ENCODE assay signal across 8 cellular contexts in the genomic region with DNA sequence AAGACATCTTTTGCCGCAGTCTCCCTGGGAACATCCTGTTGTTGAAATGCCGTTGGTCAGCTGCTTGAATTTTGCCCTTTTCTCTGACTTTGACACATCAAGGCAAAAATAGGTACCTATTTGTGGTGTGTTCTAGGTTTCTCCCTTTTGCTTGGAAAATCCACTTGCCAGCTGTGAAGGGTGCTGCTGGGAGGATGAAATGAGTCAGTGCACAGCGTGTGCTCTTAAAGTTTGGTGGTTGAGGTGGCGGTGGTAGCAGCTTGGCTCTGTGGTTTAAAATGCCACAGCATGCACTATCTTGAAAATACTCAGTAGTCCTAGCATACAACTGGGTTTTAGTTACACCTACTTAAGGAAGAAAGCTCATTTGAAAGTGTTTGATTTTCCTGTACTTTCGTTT.
DNase-seq lines count a peak whose midpoint lies in the region; ATAC-seq, FAIRE-seq and TF ChIP-seq lines count a peak whose summit lies in the region.

No MANE protein-coding gene starts in this region.

- H3K4me1 ChIP-seq in HEK293 (ENCODE audit: control insufficient read depth, insufficient read depth, low read length) (peaks cover 16% of the 10 kb centered on the region), GM12878 (ENCODE audit: control insufficient read depth, insufficient read depth, low read length) (peaks cover 41% of the 10 kb centered on the region)

- peak overlapping the region; percentile 5; the same call in 1 of the 2 replicates for H3K4me2 ChIP-seq in GM12878 (ENCODE audit: control insufficient read depth, insufficient read depth)

- peak overlapping the region; percentile 66 for H3K4me3 Mint-ChIP-seq in T-helper 17 cell
- no peak overlapping the region for H3K4me3 Mint-ChIP-seq in memory B cell

- intact Hi-C loops in GM12878 (cut with micrococcal nuclease; ENCODE audit: unreplicated experiment) = loop anchor here (1.0 kb wide), 1 partner anchor 15 kb away; no protein-coding TSS in a partner anchor

- H2AFZ ChIP-seq in GM12878 (ENCODE audit: control insufficient read depth, low read depth, low read length) = no peak overlapping the region

- no peak for TF ChIP-seq RAD21 in GM12878 (IDR thresholded peaks at IDR 0.05; ENCODE audit: insufficient read depth, low read depth, low read length)

- no TSS peak for BruUV-seq in GM12878 (replicated peaks; lab: Mats Ljungman, UMichigan)

- no peaks in the 10 kb centered on the region for H3K9me3 ChIP-seq in HEK293 (ENCODE audit: control insufficient read depth, insufficient read depth, low read depth, low read length)
- H3K9me3 ChIP-seq in T-helper 17 cell (ENCODE audit: control insufficient read depth, low read length, poor library complexity, severe bottlenecking) = no peaks in the 10 kb centered on the region
- H3K9me3 ChIP-seq in GM12878 (replicated peaks; ENCODE audit: control insufficient read depth, insufficient read depth, low read length) = peaks cover 4% of the 10 kb centered on the region; the same call in 2 of the 3 replicates

- no peaks in the 10 kb centered on the region for H3K9me3 Mint-ChIP-seq in memory B cell

- H3K36me3 Mint-ChIP-seq in T-helper 17 cell (ENCODE audit: low read depth) (peaks cover 3% of the 10 kb centered on the region), memory B cell (peaks cover 25% of the 10 kb centered on the region)

- TF ChIP-seq EP300 in GM12878 (IDR thresholded peaks at IDR 0.05; ENCODE audit: borderline replicate concordance in 1 of 2, control insufficient read depth in 1 of 2, low read depth in 2 of 2, low read length in 2 of 2) = no peak; a peak in 2 of 4 replicates

- ATAC-seq in T-helper 17 cell (peak; percentile 85), GM12878 (peak; percentile 53), memory B cell (ENCODE audit: low read depth) (no peak), GM19395 (IDR thresholded peaks at IDR 0.05; ENCODE audit: unreplicated experiment) (no peak)

- H3K36me3 ChIP-seq in HEK293 (ENCODE audit: control insufficient read depth in 2 of 2, insufficient read depth in 1 of 2, low read length in 2 of 2) = peaks cover 0 to 19% of the 10 kb centered on the region in 2 experiments; a peak in 1 of 3 replicates
- H3K36me3 ChIP-seq in GM12878 (ENCODE audit: control insufficient read depth in 2 of 2, insufficient read depth in 2 of 2, low read length in 1 of 2) = no peaks in the 10 kb centered on the region

- H3K27ac Mint-ChIP-seq in T-helper 17 cell = peak overlapping the region; percentile 91
- peak overlapping the region; percentile 87 for H3K27ac Mint-ChIP-seq in memory B cell

- SMC1A ChIA-PET in GM12878 (lab: Charles Lee; ENCODE audit: uncharacterized antibody, unreplicated experiment) = interaction anchor here (0.9 to 7.5 kb wide), 10 partner anchors 9 to 185 kb away, joined by 3 to 74 read pairs (median 4); a partner anchor contains a TSS

- DNase-seq in T-helper 17 cell = no peak
- DNase-seq in GM12878 (ENCODE audit: low read depth, low spot score) = peak; percentile 73
- no peak for DNase-seq in memory B cell (ENCODE audit: low spot score in 2 of 2)
- peak in 4 of 6 experiments; percentile 19 to 28 (median 23) for DNase-seq in stimulated activated naive CD4-positive, alpha-beta T cell (lab: John Stamatoyannopoulos, UW)
- DNase-seq in AML-193 (lab: John Stamatoyannopoulos, UW) = no peak
- no peak for DNase-seq in DMS153 (lab: John Stamatoyannopoulos, UW)

- RAD21 ChIA-PET in GM12878 (lab: Charles Lee; ENCODE audit: unreplicated experiment) = interaction anchor here (0.6 to 2.6 kb wide), 10 partner anchors 9 to 185 kb away, joined by 3 to 14 read pairs (median 4); a partner anchor contains a TSS

- POLR2A ChIA-PET in HEK293 (lab: Yijun Ruan, JAX) = interaction anchor here (0.7 to 3.0 kb wide), 2 partner anchors 86 to 185 kb away, joined by 7 to 9 read pairs; a partner anchor contains a TSS
- POLR2A ChIA-PET in GM12878 (lab: Charles Lee) = interaction anchor here (1.0 kb wide), 1 partner anchor 10 kb away, joined by 4 read pairs; no protein-coding TSS in a partner anchor

- peaks cover 9% of the 10 kb centered on the region; the same call in 1 of the 2 replicates for H4K20me1 ChIP-seq in GM12878 (ENCODE audit: control insufficient read depth, insufficient read depth)

- WGBS in GM12878 (ENCODE audit: insufficient coverage, insufficient replicate concordance, low lambda C conversion rate, missing lambda C conversion rate) = 0% methylated on average over 5 of the region's 5 CpGs

- in situ Hi-C loops in GM12878 (cut with MboI) = no loop called here

- H3K79me2 ChIP-seq in GM12878 (ENCODE audit: control insufficient read depth, insufficient read depth, low read length) = no peaks in the 10 kb centered on the region

- H3K9ac ChIP-seq in GM12878 (ENCODE audit: control insufficient read depth, insufficient read depth, low read length) = no peak overlapping the region

- peaks cover 42% of the 10 kb centered on the region for H3K4me1 Mint-ChIP-seq in T-helper 17 cell
- peaks cover 26% of the 10 kb centered on the region for H3K4me1 Mint-ChIP-seq in memory B cell

- no peaks in the 10 kb centered on the region for H3K27me3 ChIP-seq in GM12878 (replicated peaks in 1 of 2; ENCODE audit: control insufficient read depth in 2 of 2, insufficient read depth in 2 of 2, low read length in 1 of 2)

- FAIRE-seq in GM12878 (lab: Jason Lieb, UNC) = no peak

- H3K27me3 Mint-ChIP-seq in T-helper 17 cell (no peaks in the 10 kb centered on the region), memory B cell (no peaks in the 10 kb centered on the region)

- TF ChIP-seq CTCF in HEK293 (tag by site-specific recombination; IDR thresholded peaks at IDR 0.05) = no peak
- no peak for TF ChIP-seq CTCF in GM12878 (IDR thresholded peaks at IDR 0.05 in 2 of 3, conservative IDR thresholded peaks at IDR 0.05 in 1 of 3; ENCODE audit: control insufficient read depth in 2 of 3, extremely low read depth in 1 of 3, insufficient read depth in 1 of 3, low read depth in 3 of 3, low read length in 3 of 3)

- CTCF ChIA-PET in HEK293 (lab: Yijun Ruan, JAX) = interaction anchor here (0.5 to 0.8 kb wide), 3 partner anchors 8 to 206 kb away, joined by 3 read pairs; no protein-coding TSS in a partner anchor
- CTCF ChIA-PET in GM12878 (lab: Yijun Ruan, JAX) = interaction anchor here (1.2 to 3.1 kb wide), 7 partner anchors 9 to 186 kb away, joined by 3 to 10 read pairs (median 7); no protein-coding TSS in a partner anchor

- H3K27ac ChIP-seq in HEK293 (ENCODE audit: extremely low read depth, low read depth, low read length) (no peak overlapping the region; the same call in 1 of the 2 replicates), GM12878 (ENCODE audit: control insufficient read depth, insufficient read depth) (no peak overlapping the region)

- H3K4me3 ChIP-seq in HEK293 (ENCODE audit: low read depth, low read length) (no peak overlapping the region), GM12878 (no peak overlapping the region)

- TF ChIP-seq POLR2A in GM12878 (IDR thresholded peaks at IDR 0.05; ENCODE audit: low read depth, low read length) = no peak

TF ChIP-seq in HEK293, 187 proteins besides CTCF, POLR2A, EP300 and RAD21 (continues in another document):
- TF ChIP-seq ZNF24 (tag by site-specific recombination; IDR thresholded peaks at IDR 0.05) (peak; percentile 11; the same call in 1 of the 2 replicates), PRDM1 (tag by site-specific recombination; IDR thresholded peaks at IDR 0.05) (peak; percentile 64), ZNF184 (tag by site-specific recombination; IDR thresholded peaks at IDR 0.05) (peak; percentile 78), GLIS2 (tag by site-specific recombination; IDR thresholded peaks at IDR 0.05) (no peak), ZNF266 (tag by site-specific recombination; IDR thresholded peaks at IDR 0.05; ENCODE audit: low read depth) (no peak), ZNF777 (tag by site-specific recombination; IDR thresholded peaks at IDR 0.05; ENCODE audit: borderline replicate concordance) (no peak), ZNF654 (tag by site-specific recombination; IDR thresholded peaks at IDR 0.05; ENCODE audit: low read depth) (no peak)
- TF ChIP-seq, protein P1, sequence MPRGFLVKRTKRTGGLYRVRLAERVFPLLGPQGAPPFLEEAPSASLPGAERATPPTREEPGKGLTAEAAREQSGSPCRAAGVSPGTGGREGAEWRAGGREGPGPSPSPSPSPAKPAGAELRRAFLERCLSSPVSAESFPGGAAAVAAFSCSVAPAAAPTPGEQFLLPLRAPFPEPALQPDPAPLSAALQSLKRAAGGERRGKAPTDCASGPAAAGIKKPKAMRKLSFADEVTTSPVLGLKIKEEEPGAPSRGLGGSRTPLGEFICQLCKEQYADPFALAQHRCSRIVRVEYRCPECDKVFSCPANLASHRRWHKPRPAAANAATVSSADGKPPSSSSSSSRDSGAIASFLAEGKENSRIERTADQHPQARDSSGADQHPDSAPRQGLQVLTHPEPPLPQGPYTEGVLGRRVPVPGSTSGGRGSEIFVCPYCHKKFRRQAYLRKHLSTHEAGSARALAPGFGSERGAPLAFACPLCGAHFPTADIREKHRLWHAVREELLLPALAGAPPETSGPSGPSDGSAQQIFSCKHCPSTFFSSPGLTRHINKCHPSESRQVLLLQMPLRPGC (tag by site-specific recombination; IDR thresholded peaks at IDR 0.05) = 0 out of 2 replicates have a peak, but pooled peaks have one; percentile 26

TF ChIP-seq in GM12878, 131 proteins besides CTCF, POLR2A, EP300 and RAD21 (continues in another document):
- TF ChIP-seq ETV6 (conservative IDR thresholded peaks at IDR 0.05 in 1 of 2, IDR thresholded peaks at IDR 0.05 in 1 of 2; ENCODE audit: borderline replicate concordance in 1 of 2, low read depth in 1 of 2) (peak in 1 of 2 experiments; percentile 77; a peak in 2 of 4 replicates), CHD2 (IDR thresholded peaks at IDR 0.05; ENCODE audit: borderline replicate concordance, low read depth, low read length) (0 out of 2 replicates have a peak, but pooled peaks have one; percentile 24), TARDBP (IDR thresholded peaks at IDR 0.05; ENCODE audit: borderline replicate concordance) (no peak), EZH2 (IDR thresholded peaks at IDR 0.05; ENCODE audit: borderline replicate concordance, control insufficient read depth, low read depth, low read length) (no peak), CREM (IDR thresholded peaks at IDR 0.05; ENCODE audit: low read depth) (peak; percentile 51; the same call in 1 of the 2 replicates), BACH1 (IDR thresholded peaks at IDR 0.05; ENCODE audit: borderline replicate concordance) (peak; percentile 45; the same call in 1 of the 2 replicates)
- TF ChIP-seq, protein P2, sequence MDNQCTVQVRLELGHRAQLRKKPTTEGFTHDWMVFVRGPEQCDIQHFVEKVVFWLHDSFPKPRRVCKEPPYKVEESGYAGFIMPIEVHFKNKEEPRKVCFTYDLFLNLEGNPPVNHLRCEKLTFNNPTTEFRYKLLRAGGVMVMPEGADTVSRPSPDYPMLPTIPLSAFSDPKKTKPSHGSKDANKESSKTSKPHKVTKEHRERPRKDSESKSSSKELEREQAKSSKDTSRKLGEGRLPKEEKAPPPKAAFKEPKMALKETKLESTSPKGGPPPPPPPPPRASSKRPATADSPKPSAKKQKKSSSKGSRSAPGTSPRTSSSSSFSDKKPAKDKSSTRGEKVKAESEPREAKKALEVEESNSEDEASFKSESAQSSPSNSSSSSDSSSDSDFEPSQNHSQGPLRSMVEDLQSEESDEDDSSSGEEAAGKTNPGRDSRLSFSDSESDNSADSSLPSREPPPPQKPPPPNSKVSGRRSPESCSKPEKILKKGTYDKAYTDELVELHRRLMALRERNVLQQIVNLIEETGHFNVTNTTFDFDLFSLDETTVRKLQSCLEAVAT (IDR thresholded peaks at IDR 0.05) = peak; percentile 84

Comparison
In these comparisons a context has a peak if more than half of its experiments do, and no peak if none do; other contexts are left out.
1. ATAC-seq: peak in T-helper 17 cell (single experiment) and GM12878 (single experiment); none in memory B cell (single experiment) and GM19395 (single experiment).
2. DNase-seq: peak in GM12878 (single experiment) and stimulated activated naive CD4-positive, alpha-beta T cell (4 of 6); none in T-helper 17 cell (0 of 3), memory B cell (0 of 2), AML-193 (0 of 2) and DMS153 (single experiment).